ENCODE assay signal across 24 cellular contexts in the genomic region with DNA sequence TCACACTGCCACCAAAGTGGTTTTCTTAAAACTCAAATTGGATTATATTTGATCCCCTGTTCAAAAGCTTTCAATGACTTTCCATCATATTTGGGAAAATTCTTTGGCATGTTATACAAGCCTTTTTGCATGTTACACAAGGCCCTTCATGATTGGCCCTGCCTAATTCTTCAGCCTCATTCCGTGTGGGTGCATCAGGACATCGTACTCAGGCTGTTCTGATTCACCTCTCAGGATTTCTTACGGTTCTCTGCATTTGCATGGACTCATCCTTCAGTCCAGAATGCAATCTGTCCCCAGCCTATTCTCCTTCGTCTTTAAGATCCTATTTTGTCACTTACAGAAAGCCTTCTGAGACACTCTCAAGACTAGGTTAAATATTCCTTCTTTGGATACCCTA.
"Had no signal": no experiment of that assay in that cellular context is flagged by ENCODE, and none has a peak within 500 bp of the region (broad histone marks: within the 10 kb centered on the region; RNA-seq: fewer than 3 reads in every experiment).

No MANE protein-coding gene starts in this region.

- H3K9me3 ChIP-seq: ascending aorta, left ventricle myocardium inferior, prostate gland, right atrium auricular region, tibial artery had no signal

- DNase-seq: activated CD4-positive, alpha-beta T cell treated with anti-CD3 and anti-CD28 coated beads, Interleukin-2, amount 10 ng/mL, durations not matched to agents 7 days and 5 days; activated CD8-positive, alpha-beta memory T cell treated with anti-CD3 and anti-CD28 coated beads, Interleukin-2, amount 50 U/mL, for 4 hours; activated CD8-positive, alpha-beta T cell treated with anti-CD3 and anti-CD28 coated beads, Interleukin-2, amount 10 ng/mL, durations not matched to agents 7 days and 5 days; activated effector memory CD4-positive, alpha-beta T cell treated with Interleukin-2 at 50 U/mL for 16 hours; activated naive CD4-positive, alpha-beta T cell treated with anti-CD3 and anti-CD28 coated beads, Interleukin-2, amount 10 ng/mL, durations not matched to agents 7 days and 5 days; activated naive CD8-positive, alpha-beta T cell treated with anti-CD3 and anti-CD28 coated beads, Interleukin-2, amount 50 U/mL, for 24 hours; activated T-cell treated with anti-CD3 and anti-CD28 coated beads, Interleukin-2, amount 50 U/mL, for 48 hours; dermis blood vessel endothelial cell; effector memory CD4-positive, alpha-beta T cell; hippocampal formation; kidney; left ventricle myocardium inferior; mammary epithelial cell; midbrain; occipital lobe; stimulated activated naive CD8-positive, alpha-beta T cell treated with anti-CD3 and anti-CD28 coated beads, Interleukin-15, Interleukin-2, amounts not matched to agents 100 U/mL and 50 U/mL, for 24 hours; substantia nigra; T-helper 1 cell; T1000; tibial artery had no signal

- H3K36me3 ChIP-seq: ascending aorta, left ventricle myocardium inferior, prostate gland, right atrium auricular region, tibial artery had no signal

- FAIRE-seq: kidney had no signal

- ATAC-seq: activated CD8-positive, alpha-beta T cell treated with anti-CD3 and anti-CD28 coated beads, Interleukin-2, amount 10 ng/mL, durations not matched to agents 7 days and 5 days; activated naive CD8-positive, alpha-beta T cell treated with anti-CD3 and anti-CD28 coated beads, Interleukin-2, amount 50 U/mL, for 24 hours; stimulated activated naive CD8-positive, alpha-beta T cell treated with anti-CD3 and anti-CD28 coated beads, Interleukin-15, Interleukin-2, amounts not matched to agents 100 U/mL and 50 U/mL, for 24 hours had no signal

- H3K27me3 ChIP-seq: ascending aorta, right atrium auricular region, tibial artery had no signal

- H3K4me3 ChIP-seq: ascending aorta, left ventricle myocardium inferior, prostate gland, right atrium auricular region, skin epidermis, tibial artery had no signal

- H3K4me1 ChIP-seq: ascending aorta, left ventricle myocardium inferior, prostate gland, right atrium auricular region, tibial artery had no signal
